Comparison of ENCODE assay signal across 13 cellular contexts in the genomic region with DNA sequence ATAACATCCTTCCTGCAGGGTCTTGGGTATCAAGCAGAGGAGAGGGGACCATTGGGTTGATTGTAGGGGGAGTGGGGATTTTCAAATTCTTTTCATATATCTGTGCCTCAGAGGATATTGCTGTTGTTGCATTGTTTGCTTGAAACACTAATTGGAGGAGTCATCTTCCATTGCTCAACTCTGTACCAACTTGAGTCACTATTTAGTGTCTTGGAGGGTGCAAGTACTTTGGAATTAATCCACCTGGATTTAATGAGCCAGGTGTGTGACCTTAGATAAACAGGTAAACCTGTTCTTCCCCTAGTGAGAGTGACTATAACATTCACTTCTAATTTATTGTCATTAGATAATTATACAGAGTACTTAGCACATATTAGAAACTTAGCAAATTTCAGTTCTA.
DNase-seq lines count a peak whose midpoint lies in the region; ATAC-seq and TF ChIP-seq lines count a peak whose summit lies in the region.
"Had no signal": no experiment of that assay in that cellular context is flagged by ENCODE, and none has a peak within 500 bp of the region (broad histone marks: within the 10 kb centered on the region; RNA-seq: fewer than 3 reads in every experiment).

No MANE protein-coding gene starts in this region.

- no peaks in the 10 kb centered on the region for H3K9me3 ChIP-seq in RWPE2 (ENCODE audit: severe bottlenecking)
- H3K9me3 ChIP-seq: Caco-2 had no signal

- H3K36me3 ChIP-seq in RWPE2 (ENCODE audit: low read depth): no peaks in the 10 kb centered on the region

- TF ChIP-seq CTCF in RWPE2 (IDR thresholded peaks at IDR 0.05; ENCODE audit: poor library complexity, severe bottlenecking): no peak

- H3K27ac ChIP-seq in RWPE2 (ENCODE audit: poor library complexity, severe bottlenecking) (no peak overlapping the region), epithelial cell of prostate (no peak overlapping the region)
- H3K27ac ChIP-seq: C4-2B, HL-60 had no signal

- peaks cover 6% of the 10 kb centered on the region for H3K4me1 ChIP-seq in RWPE2 (ENCODE audit: insufficient read depth, poor library complexity, severe bottlenecking)
- H3K4me1 ChIP-seq: Caco-2 had no signal

- ATAC-seq in RWPE2 (ENCODE audit: low read depth): peak; percentile 83
- ATAC-seq: GM23338 had no signal

- in situ Hi-C loops in KBM-7 (cut with MboI; ENCODE audit: low pct_unique_long_range_greater_than_20kb, low sequenced_read_pairs): no loop called here

- H3K4me3 ChIP-seq in RWPE2 (ENCODE audit: severe bottlenecking): no peak overlapping the region
- H3K4me3 ChIP-seq: GM23338 had no signal

- no peaks in the 10 kb centered on the region for H3K27me3 ChIP-seq in RWPE2 (ENCODE audit: insufficient read depth, poor library complexity, severe bottlenecking)

- DNase-seq in NCI-H146 (lab: John Stamatoyannopoulos, UW) (peak; percentile 21), RWPE2 (ENCODE audit: low spot score) (no peak), epithelial cell of prostate (ENCODE audit: low read depth, low spot score) (peak; percentile 61), NCI-H1694 treated with DMSO at 0.1 percent for 48 hours (lab: John Stamatoyannopoulos, UW) (no peak), HUDEP-2 (lab: John Stamatoyannopoulos, UW; ENCODE audit: unreplicated experiment in 76 of 76) (no peak), KBM-7 (no peak)
- DNase-seq: ACHN; Caco-2; CD4-positive, alpha-beta T cell; HCEC 1CT had no signal

Comparison
In these comparisons a context has a peak if more than half of its experiments do, and no peak if none do; other contexts are left out.
1. DNase-seq: peak in NCI-H146 (single experiment) and epithelial cell of prostate (single experiment); none in RWPE2 (single experiment), NCI-H1694 treated with DMSO at 0.1 percent for 48 hours (single experiment), HUDEP-2 (0 of 76) and KBM-7 (single experiment).